Comparison of ENCODE assay signal across 8 cellular contexts in genomic region chr12:121916719-121917118, GRCh38. TPM values are rescaled to one million over a fixed set of nuclear protein-coding genes. Genes with fewer than 3 reads are reported as not detected.
A peak's percentile ranks its signal among the peaks of the same experiment; 100 is the strongest.
DNase-seq lines count a peak whose midpoint lies in the region; ATAC-seq, FAIRE-seq and TF ChIP-seq lines count a peak whose summit lies in the region.

No MANE protein-coding gene starts in this region.

- no peak overlapping the region for H3K9ac ChIP-seq in keratinocyte (ENCODE audit: control insufficient read depth, extremely low read depth, insufficient read depth, low read length)

- peaks cover 12% of the 10 kb centered on the region for H3K4me1 Mint-ChIP-seq in CD4-positive, alpha-beta T cell (ENCODE audit: low read depth)

- CTCF ChIA-PET in CD4-positive, alpha-beta T cell (lab: Charles Lee) = interaction anchor here (1.0 kb wide), 1 partner anchor 123 kb away, joined by 4 read pairs; the partner anchor contains the start of gene RHOF
- CTCF ChIA-PET in HEK293 (lab: Yijun Ruan, JAX) = interaction anchor here (0.5 to 1.8 kb wide), 11 partner anchors 10 to 242 kb away, joined by 3 to 12 read pairs (median 3); no protein-coding TSS in a partner anchor

- no peak for TF ChIP-seq CTCF in CD4-positive, alpha-beta T cell (IDR thresholded peaks at IDR 0.05)
- TF ChIP-seq CTCF in HEK293 (tag by site-specific recombination; IDR thresholded peaks at IDR 0.05) (0 out of 2 replicates have a peak, but pooled peaks have one; percentile 23), WERI-Rb-1 (IDR thresholded peaks at IDR 0.05; ENCODE audit: low read depth, low read length) (peak; percentile 50; the same call in 1 of the 2 replicates), keratinocyte (optimal IDR thresholded peaks at IDR 0.05 in 1 of 3, IDR thresholded peaks at IDR 0.05 in 1 of 3, conservative IDR thresholded peaks at IDR 0.05 in 1 of 3; ENCODE audit: extremely low read depth in 1 of 3, insufficient read depth in 2 of 3, low read length in 3 of 3) (peak in 2 of 3 experiments; percentile 6 to 38)

- no peaks in the 10 kb centered on the region for H3K27me3 Mint-ChIP-seq in CD4-positive, alpha-beta T cell

- dilution Hi-C loops in keratinocyte (cut with MboI; ENCODE audit: extremely low pct_ligation_motif_present, low sequenced_read_pairs) = no loop called here

- H3K4me3 Mint-ChIP-seq in CD4-positive, alpha-beta T cell = no peak overlapping the region

- H3K9me1 ChIP-seq in keratinocyte (ENCODE audit: control insufficient read depth, extremely low read depth, insufficient read depth, low read length) = no peaks in the 10 kb centered on the region

- H2AFZ ChIP-seq in keratinocyte (ENCODE audit: control insufficient read depth, low read length) = no peak overlapping the region

- no peaks in the 10 kb centered on the region for H3K27me3 ChIP-seq in CD4-positive, alpha-beta T cell (ENCODE audit: control insufficient read depth, insufficient read depth, low read length)
- H3K27me3 ChIP-seq in WERI-Rb-1 (ENCODE audit: insufficient read depth, low read depth, severe bottlenecking) (no peaks in the 10 kb centered on the region), keratinocyte (ENCODE audit: control insufficient read depth, extremely low read depth, insufficient read depth, low read length) (no peaks in the 10 kb centered on the region)

- intact Hi-C loops in CD4-positive, alpha-beta T cell (cut with DNase I, micrococcal nuclease) = loop anchor here in 1 of 2 experiments (2.0 to 5.0 kb wide), 3 partner anchors 28 to 351 kb away; partner anchors contain the start of genes PSMD9 and VPS33A

- H3K36me3 Mint-ChIP-seq in CD4-positive, alpha-beta T cell (ENCODE audit: low read depth) = peaks cover 33% of the 10 kb centered on the region

- H3K4me2 ChIP-seq in keratinocyte (ENCODE audit: control insufficient read depth, extremely low read depth, insufficient read depth, low read depth, low read length) = no peak overlapping the region

- no peaks in the 10 kb centered on the region for H3K9me3 Mint-ChIP-seq in CD4-positive, alpha-beta T cell

- DNase-seq in CD4-positive, alpha-beta T cell = no peak
- DNase-seq in WERI-Rb-1 = peak; percentile 58
- DNase-seq in keratinocyte (ENCODE audit: low read depth, low spot score) = no peak
- DNase-seq in activated CD8-positive, alpha-beta memory T cell treated with anti-CD3 and anti-CD28 coated beads for 24 hours = no peak
- DNase-seq in activated naive CD4-positive, alpha-beta T cell treated with anti-CD3 and anti-CD28 coated beads, Interleukin-2, amount 50 U/mL, for 16 hours = no peak
- no peak for DNase-seq in cerebellum (ENCODE audit: low spot score)

- POLR2A ChIA-PET in CD4-positive, alpha-beta T cell (lab: Charles Lee) = interaction anchor here (1.4 kb wide), 1 partner anchor 28 kb away, joined by 3 read pairs; the partner anchor contains the start of gene PSMD9
- POLR2A ChIA-PET in HEK293 (lab: Yijun Ruan, JAX) = interaction anchor here (0.9 kb wide), 1 partner anchor 105 kb away, joined by 4 read pairs; the partner anchor contains the start of gene BCL7A

- H3K4me3 ChIP-seq in HEK293 (ENCODE audit: low read depth, low read length) (no peak overlapping the region), WERI-Rb-1 (ENCODE audit: low read depth, low read length) (no peak overlapping the region), keratinocyte (ENCODE audit: control insufficient read depth in 2 of 3, extremely low read depth in 1 of 3, insufficient read depth in 2 of 3, low read depth in 1 of 3, low read length in 3 of 3) (no peak overlapping the region)

- H3K36me3 ChIP-seq in HEK293 (ENCODE audit: control insufficient read depth in 2 of 2, insufficient read depth in 1 of 2, low read length in 2 of 2) = peaks cover 28 to 45% of the 10 kb centered on the region in 2 experiments
- H3K36me3 ChIP-seq in WERI-Rb-1 = peaks cover 27% of the 10 kb centered on the region
- H3K36me3 ChIP-seq in keratinocyte (ENCODE audit: control insufficient read depth in 2 of 2, extremely low read depth in 1 of 2, insufficient read depth in 2 of 2, low read length in 2 of 2) = peaks cover 16 to 19% of the 10 kb centered on the region in 2 experiments

- no peak for FAIRE-seq in keratinocyte (lab: Jason Lieb, UNC)

- H3K79me2 ChIP-seq in keratinocyte (ENCODE audit: control insufficient read depth, insufficient read depth, low read length) = no peaks in the 10 kb centered on the region

- ATAC-seq in CD4-positive, alpha-beta T cell (ENCODE audit: poor library complexity) = no peak
- no peak for ATAC-seq in GM18867 (IDR thresholded peaks at IDR 0.05; ENCODE audit: unreplicated experiment)

- no peaks in the 10 kb centered on the region for H4K20me1 ChIP-seq in keratinocyte (ENCODE audit: control insufficient read depth, extremely low read depth, insufficient read depth, low read length)

- H3K9me3 ChIP-seq in CD4-positive, alpha-beta T cell (ENCODE audit: control insufficient read depth, low read length) = no peaks in the 10 kb centered on the region
- H3K9me3 ChIP-seq in HEK293 (ENCODE audit: control insufficient read depth, insufficient read depth, low read depth, low read length) = no peaks in the 10 kb centered on the region
- H3K9me3 ChIP-seq in WERI-Rb-1 (ENCODE audit: severe bottlenecking) = no peaks in the 10 kb centered on the region
- no peaks in the 10 kb centered on the region for H3K9me3 ChIP-seq in keratinocyte (ENCODE audit: control insufficient read depth, low read depth, low read length)

- peak overlapping the region; percentile 80 for H3K27ac Mint-ChIP-seq in CD4-positive, alpha-beta T cell

- H3K27ac ChIP-seq in CD4-positive, alpha-beta T cell (ENCODE audit: low read depth, low read length) = no peak overlapping the region
- H3K27ac ChIP-seq in HEK293 (ENCODE audit: extremely low read depth, low read depth, low read length) (no peak overlapping the region), WERI-Rb-1 (no peak overlapping the region), keratinocyte (ENCODE audit: control insufficient read depth, insufficient read depth, low read length) (no peak overlapping the region)

- H3K4me1 ChIP-seq in HEK293 (ENCODE audit: control insufficient read depth, insufficient read depth, low read length) (no peaks in the 10 kb centered on the region), keratinocyte (ENCODE audit: control insufficient read depth, extremely low read depth, insufficient read depth, low read length) (peaks cover 26% of the 10 kb centered on the region)

TF ChIP-seq in HEK293, 187 proteins besides CTCF, POLR2A, EP300 and RAD21 (continues in another document):
- TF ChIP-seq PRDM4 (tag by site-specific recombination; IDR thresholded peaks at IDR 0.05) = no peak
- TF ChIP-seq OSR2 (tag by site-specific recombination; IDR thresholded peaks at IDR 0.05) = 0 out of 2 replicates have a peak, but pooled peaks have one; percentile 22
- no peak for TF ChIP-seq ZNF133 (tag by site-specific recombination; IDR thresholded peaks at IDR 0.05)
- no peak for TF ChIP-seq ZNF302 (tag by site-specific recombination; IDR thresholded peaks at IDR 0.05; ENCODE audit: low read depth)
- TF ChIP-seq ZNF654 (tag by site-specific recombination; IDR thresholded peaks at IDR 0.05; ENCODE audit: low read depth) = peak; percentile 53
- no peak for TF ChIP-seq FEZF1 (tag by site-specific recombination; IDR thresholded peaks at IDR 0.05)

RNA-seq across cellular contexts. Expression of gene CFAP251, which starts 1.7 kb away (rescaled TPM):
- total RNA-seq in CD4-positive, alpha-beta T cell = under 1 TPM; 0.28 to 0.33 TPM
- polyA plus RNA-seq in keratinocyte = 69.9 to 74.2 TPM (median 70.7 TPM) in 3 replicates
- 18.8 TPM for polyA plus RNA-seq in keratinocyte (2011; ENCODE audit: low read depth)
- 48.3 and 59.3 TPM in 2 replicates for polyA plus RNA-seq in keratinocyte (2011; cell fraction: cytosol; rRNA removed)
- polyA plus RNA-seq in keratinocyte (2011; cell fraction: nucleus; rRNA removed) = 77.8 and 86.7 TPM in 2 replicates
- polyA plus RNA-seq in keratinocyte (2012; ENCODE audit: low replicate concordance) = 28.4 and 57.7 TPM in 2 replicates
- 22.9 to 83.6 TPM (median 76.1 TPM) in 3 replicates for polyA minus RNA-seq in keratinocyte
- 32.8 TPM for polyA minus RNA-seq in keratinocyte (2011; cell fraction: cytosol; rRNA and poly(A)+ RNA removed)
- polyA minus RNA-seq in keratinocyte (2011; cell fraction: nucleus; rRNA and poly(A)+ RNA removed) = 44.0 and 80.8 TPM in 2 replicates
- 12.4 TPM for total RNA-seq in cerebellum

RNA-seq across cellular contexts. Expression of gene PSMD9, which starts 28.1 kb away (rescaled TPM):
- 10 to 100 TPM; 29.5 to 31.8 TPM for total RNA-seq in CD4-positive, alpha-beta T cell
- 84.8 to 95.4 TPM (median 90.5 TPM) in 3 replicates for polyA plus RNA-seq in keratinocyte
- 56.7 TPM for polyA plus RNA-seq in keratinocyte (2011; ENCODE audit: low read depth)
- 48.4 and 89.7 TPM in 2 replicates for polyA plus RNA-seq in keratinocyte (2011; cell fraction: cytosol; rRNA removed)
- polyA plus RNA-seq in keratinocyte (2011; cell fraction: nucleus; rRNA removed) = 43.2 and 46.3 TPM in 2 replicates
- polyA plus RNA-seq in keratinocyte (2012; ENCODE audit: low replicate concordance) = 56.6 and 118 TPM in 2 replicates
- 26.1 to 49.7 TPM (median 35.2 TPM) in 3 replicates for polyA minus RNA-seq in keratinocyte
- polyA minus RNA-seq in keratinocyte (2011; cell fraction: cytosol; rRNA and poly(A)+ RNA removed) = 85.6 TPM
- 21.6 and 22.6 TPM in 2 replicates for polyA minus RNA-seq in keratinocyte (2011; cell fraction: nucleus; rRNA and poly(A)+ RNA removed)
- total RNA-seq in cerebellum = 16.0 TPM

RNA-seq across cellular contexts. Expression of gene HPD, which starts 58.1 kb away (rescaled TPM):
- total RNA-seq in CD4-positive, alpha-beta T cell = not detected
- not detected in 3 replicates for polyA plus RNA-seq in keratinocyte
- not detected for polyA plus RNA-seq in keratinocyte (2011; ENCODE audit: low read depth)
- not detected in 2 replicates for polyA plus RNA-seq in keratinocyte (2011; cell fraction: cytosol; rRNA removed)
- polyA plus RNA-seq in keratinocyte (2011; cell fraction: nucleus; rRNA removed) = not detected in 2 replicates
- not detected in 2 replicates for polyA plus RNA-seq in keratinocyte (2012; ENCODE audit: low replicate concordance)
- not detected in 3 replicates for polyA minus RNA-seq in keratinocyte
- polyA minus RNA-seq in keratinocyte (2011; cell fraction: cytosol; rRNA and poly(A)+ RNA removed) = not detected
- not detected in 2 replicates for polyA minus RNA-seq in keratinocyte (2011; cell fraction: nucleus; rRNA and poly(A)+ RNA removed)
- total RNA-seq in cerebellum = not detected

Comparison
In these comparisons a context has a peak if more than half of its experiments do, and no peak if none do; other contexts are left out.
1. RNA of gene CFAP251, which starts 1.7 kb away (total RNA-seq): 12.4 TPM in cerebellum (single experiment); 0.28 to 0.33 TPM in CD4-positive, alpha-beta T cell; every median in the first group is over 10 times any median in the second.